ENCODE assay signal across 20 cellular contexts in genomic region chr4:185585211-185585610, GRCh38. TPM values are rescaled to one million over a fixed set of nuclear protein-coding genes. Genes with fewer than 3 reads are reported as not detected.
"Had no signal": no experiment of that assay in that cellular context is flagged by ENCODE, and none has a peak within 500 bp of the region (broad histone marks: within the 10 kb centered on the region; RNA-seq: fewer than 3 reads in every experiment).

No MANE protein-coding gene starts in this region.

- H3K4me1 ChIP-seq: sigmoid colon, tibial nerve, uterus had no signal

- ATAC-seq: mucosa of descending colon; naive thymus-derived CD4-positive, alpha-beta T cell; natural killer cell treated with Interleukin-12 subunit alpha and Interleukin-12 subunit beta and Interleukin-15 and Interleukin-18, amount 100 ng/mL, for 72 hours; right cardiac atrium; stimulated activated effector memory CD8-positive, alpha-beta T cell treated with anti-CD3 and anti-CD28 coated beads, Interleukin-12 subunit alpha, Interleukin-12 subunit beta, amount 100 ng/mL, for 72 hours; stimulated activated naive CD8-positive, alpha-beta T cell treated with anti-CD3 and anti-CD28 coated beads, Interleukin-15, amount 100 ng/mL, for 72 hours had no signal

- H3K4me2 ChIP-seq: hepatocyte had no signal

- H3K27ac ChIP-seq: hepatocyte, left ventricle myocardium inferior, ovary, sigmoid colon, spleen, tibial nerve, uterus had no signal

- H3K79me2 ChIP-seq: hepatocyte had no signal

- H2AFZ ChIP-seq: hepatocyte had no signal

- FAIRE-seq: small intestine had no signal

- H3K9me3 ChIP-seq: left ventricle myocardium inferior, mucosa of descending colon, ovary, sigmoid colon, spleen, tibial nerve, uterus had no signal

- H3K27me3 ChIP-seq: hepatocyte, ovary, sigmoid colon, tibial nerve, uterus had no signal

- H3K36me3 ChIP-seq: ovary, uterus had no signal

- DNase-seq: left ventricle myocardium inferior; midbrain; mucosa of descending colon; naive thymus-derived CD4-positive, alpha-beta T cell; ovary; retina; right cardiac atrium; sigmoid colon; small intestine; spleen; stimulated activated CD4-positive, alpha-beta T cell treated with anti-CD3 and anti-CD28 coated beads, Interleukin-4, amount 100 ng/mL, for 24 hours; stimulated activated naive CD4-positive, alpha-beta T cell; stimulated activated naive CD8-positive, alpha-beta T cell treated with anti-CD3 and anti-CD28 coated beads, Interleukin-15, amount 100 ng/mL, for 72 hours; substantia nigra; uterus had no signal

- H3K4me3 ChIP-seq: hepatocyte, left ventricle myocardium inferior, lung, mucosa of descending colon, ovary, sigmoid colon, spleen, tibial nerve, uterus had no signal

RNA-seq across cellular contexts. Expression of gene PDLIM3, which starts 49.9 kb away (rescaled TPM):
- total RNA-seq: naive thymus-derived CD4-positive, alpha-beta T cell; natural killer cell treated with Interleukin-12 subunit alpha and Interleukin-12 subunit beta and Interleukin-15 and Interleukin-18, amount 100 ng/mL, for 72 hours had no signal
- polyA plus RNA-seq: naive thymus-derived CD4-positive, alpha-beta T cell had no signal
